28 cellular contexts compared by ENCODE assay signal in the genomic region with DNA sequence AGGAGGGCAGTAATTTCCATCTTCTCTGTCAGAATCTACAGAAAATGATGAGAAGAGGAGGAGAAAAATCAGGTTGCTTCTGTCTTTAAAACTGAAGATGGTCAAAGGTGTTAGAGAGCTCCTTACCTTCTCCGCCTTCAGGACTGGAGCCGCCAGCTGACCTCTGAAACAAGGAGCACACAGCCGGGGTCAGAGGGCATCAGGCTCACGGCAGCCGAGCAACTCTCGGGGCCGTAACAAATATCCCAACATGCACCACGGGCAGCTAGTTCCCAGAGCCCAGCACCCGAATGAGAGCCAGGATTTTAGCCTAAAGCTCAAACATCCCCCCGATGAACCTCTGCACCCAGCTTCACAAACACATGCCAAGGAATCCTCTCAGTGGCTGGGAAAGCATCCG. TPM values are rescaled to one million over a fixed set of nuclear protein-coding genes. Genes with fewer than 3 reads are reported as not detected.
A peak's percentile ranks its signal among the peaks of the same experiment; 100 is the strongest.
DNase-seq lines count a peak whose midpoint lies in the region; ATAC-seq and TF ChIP-seq lines count a peak whose summit lies in the region.
"Had no signal": no experiment of that assay in that cellular context is flagged by ENCODE, and none has a peak within 500 bp of the region (broad histone marks: within the 10 kb centered on the region; RNA-seq: fewer than 3 reads in every experiment).

No MANE protein-coding gene starts in this region.

- H3K27ac Mint-ChIP-seq in nephron progenitor cell = peak overlapping the region; percentile 95
- H3K27ac Mint-ChIP-seq: activated T-helper 2 cell treated with anti-CD3 and anti-CD28 coated beads, Interferon-gamma antibody, Interleukin-2, Interleukin-4, amounts not matched to agents 10 μg/mL and 5 μg/mL and 100 μg/mL, durations not matched to agents 14 hours and 24 hours and 36 hours; memory B cell had no signal

- H3K4me1 Mint-ChIP-seq in nephron progenitor cell = peaks cover 92% of the 10 kb centered on the region

- TF ChIP-seq EP300 in gastroesophageal sphincter (IDR thresholded peaks at IDR 0.05) = no peak

- H3K9me3 Mint-ChIP-seq in nephron progenitor cell = no peaks in the 10 kb centered on the region
- H3K9me3 Mint-ChIP-seq: activated T-helper 2 cell treated with anti-CD3 and anti-CD28 coated beads, Interferon-gamma antibody, Interleukin-2, Interleukin-4, amounts not matched to agents 10 μg/mL and 5 μg/mL and 100 μg/mL, durations not matched to agents 14 hours and 24 hours and 36 hours; CD14-positive monocyte; memory B cell; stimulated activated naive B cell treated with anti-CD40 and anti-IgM and Interleukin-4, amounts not matched to agents 10 μg/mL and 1 μg/mL and 100 μg/mL, for 72 hours had no signal

- H3K27ac ChIP-seq in heart right ventricle = no peak overlapping the region
- peak overlapping the region in 3 of 4 donors; percentile 66 to 79 (median 67) for H3K27ac ChIP-seq in gastroesophageal sphincter
- H3K27ac ChIP-seq: body of pancreas, suprapubic skin, upper lobe of right lung had no signal

- H3K36me3 Mint-ChIP-seq in nephron progenitor cell (ENCODE audit: low read depth) = peaks cover 48% of the 10 kb centered on the region

- no peaks in the 10 kb centered on the region for H3K27me3 Mint-ChIP-seq in nephron progenitor cell (ENCODE audit: low read depth, poor library complexity)
- H3K27me3 Mint-ChIP-seq: memory B cell; stimulated activated naive B cell treated with anti-CD40 and anti-IgM and Interleukin-4, amounts not matched to agents 10 μg/mL and 1 μg/mL and 100 μg/mL, for 72 hours had no signal

- no peak for TF ChIP-seq POLR2A in gastroesophageal sphincter (IDR thresholded peaks at IDR 0.05)

- intact Hi-C loops in Right ventricle myocardium inferior (cut with DNase I) = no loop called here
- intact Hi-C loops in heart right ventricle (cut with DNase I) = no loop called here

- H3K4me3 Mint-ChIP-seq in nephron progenitor cell = peak overlapping the region; percentile 73
- H3K4me3 Mint-ChIP-seq: CD14-positive monocyte; memory B cell; stimulated activated naive B cell treated with anti-CD40 and anti-IgM and Interleukin-4, amounts not matched to agents 10 μg/mL and 1 μg/mL and 100 μg/mL, for 72 hours had no signal

- no peak overlapping the region for H3K4me3 ChIP-seq in heart right ventricle
- H3K4me3 ChIP-seq in gastroesophageal sphincter = no peak overlapping the region
- H3K4me3 ChIP-seq: body of pancreas, MG63, suprapubic skin, upper lobe of right lung had no signal

- peaks cover 4 to 44% (median 22%) of the 10 kb centered on the region in 9 donors for H3K4me1 ChIP-seq in heart right ventricle
- peaks cover 0 to 63% (median 28%) of the 10 kb centered on the region in 3 donors for H3K4me1 ChIP-seq in gastroesophageal sphincter
- H3K4me1 ChIP-seq: suprapubic skin had no signal

- no peaks in the 10 kb centered on the region for H3K27me3 ChIP-seq in heart right ventricle
- H3K27me3 ChIP-seq in gastroesophageal sphincter = no peaks in the 10 kb centered on the region
- H3K27me3 ChIP-seq: body of pancreas, MG63, suprapubic skin, upper lobe of right lung had no signal

- 84 to 89% methylated on average over 11 of the region's 11 CpGs for WGBS in heart right ventricle, 2 donors
- 80% methylated on average over 2 of the region's 11 CpGs; no CpG with 5 or more reads in 1 of the 2 donors for WGBS in gastroesophageal sphincter (ENCODE audit: low coverage in 1 of 2), 2 donors

- DNase-seq in Right ventricle myocardium inferior (ENCODE audit: missing footprints) (peak; percentile 27), heart right ventricle (no peak), nephron progenitor cell (no peak), CD1c-positive myeloid dendritic cell (ENCODE audit: extremely low spot score) (no peak), HuH-7.5 (ENCODE audit: low spot score) (no peak), foreskin melanocyte (no peak), NCI-H2227 (lab: John Stamatoyannopoulos, UW; ENCODE audit: unreplicated experiment) (no peak)
- DNase-seq: activated CD4-positive, alpha-beta T cell treated with anti-CD3 and anti-CD28 coated beads, Interleukin-2, amount 50 U/mL, for 4 hours; activated naive CD4-positive, alpha-beta T cell treated with anti-CD3 and anti-CD28 coated beads, Interleukin-2, amount 50 U/mL, for 16 hours; body of pancreas; hippocampal formation; KG1; MG63; NCI-H2029 treated with DMSO at 0.1 percent for 48 hours; NCI-H2227 treated with DMSO at 0.1 percent for 48 hours; NCI-H526 treated with DMSO at 0.1 percent for 48 hours; NK-92 treated with Interleukin-12 subunit alpha and Interleukin-12 subunit beta, amount 100 ng/mL, for 24 hours; PC-3; SK-N-SH; stimulated activated naive B cell treated with anti-CD40 and anti-IgM and Interleukin-4, amounts not matched to agents 10 μg/mL and 1 μg/mL and 100 μg/mL, for 72 hours; T-helper 2 cell; upper lobe of right lung had no signal

- H3K36me3 ChIP-seq in heart right ventricle (peaks cover 0 to 63% (median 8%) of the 10 kb centered on the region in 9 donors), gastroesophageal sphincter (peaks cover 0 to 49% of the 10 kb centered on the region in 2 donors)

- ATAC-seq in Right ventricle myocardium inferior (no peak), heart right ventricle (no peak), gastroesophageal sphincter (no peak)
- ATAC-seq: activated CD4-positive, CD25-positive, alpha-beta regulatory T cell treated with anti-CD3 and anti-CD28 coated beads, Interleukin-2, amount 50 U/mL, for 24 hours; body of pancreas; PC-3; stimulated activated naive B cell treated with anti-CD40 and anti-IgM and Interleukin-4, amounts not matched to agents 10 μg/mL and 1 μg/mL and 100 μg/mL, for 72 hours; upper lobe of right lung had no signal

- TF ChIP-seq CTCF in heart right ventricle (IDR thresholded peaks at IDR 0.05) = no peak
- TF ChIP-seq CTCF in gastroesophageal sphincter (IDR thresholded peaks at IDR 0.05) = no peak
- no peak for TF ChIP-seq CTCF in nephron progenitor cell (IDR thresholded peaks at IDR 0.05)

- H3K9me3 ChIP-seq in heart right ventricle = no peaks in the 10 kb centered on the region
- no peaks in the 10 kb centered on the region for H3K9me3 ChIP-seq in gastroesophageal sphincter
- H3K9me3 ChIP-seq: body of pancreas, MG63, SK-N-SH, suprapubic skin, upper lobe of right lung had no signal

RNA-seq across cellular contexts. Expression of a gene that starts 27.6 kb away (rescaled TPM):
- 3.8 TPM for total RNA-seq in Right ventricle myocardium inferior
- total RNA-seq in heart right ventricle = 1 to 10 TPM; 1.3 to 4.2 (median 2.8) TPM
- polyA plus RNA-seq in heart right ventricle = 10 to 100 TPM in 1 of 2 donors, 1 to 10 TPM in 1; 3.2 to 14.1 TPM
- 10 to 100 TPM in 3 of 4 donors, 1 to 10 TPM in 1; 10.0 to 19.6 (median 15.2) TPM for total RNA-seq in gastroesophageal sphincter

RNA-seq across cellular contexts. Expression of a gene that starts 36.3 kb away (rescaled TPM):
- total RNA-seq in Right ventricle myocardium inferior = 65.6 TPM
- 10 to 100 TPM; 51.4 to 76.1 (median 63.3) TPM for total RNA-seq in heart right ventricle
- 10 to 100 TPM; 29.5 to 45.2 TPM for polyA plus RNA-seq in heart right ventricle
- total RNA-seq in gastroesophageal sphincter = 100 to 1,000 TPM in 2 of 4 donors, 10 to 100 TPM in 2; 87.0 to 125 (median 104) TPM

RNA-seq across cellular contexts. Expression of a gene that starts 37.0 kb away (rescaled TPM):
- total RNA-seq in Right ventricle myocardium inferior (1.6 TPM), heart right ventricle (1 to 10 TPM; 1.3 to 3.9 (median 2.5) TPM), gastroesophageal sphincter (1 to 10 TPM; 5.0 to 9.3 (median 8.0) TPM)
- 1 to 10 TPM; 1.4 to 5.8 TPM for polyA plus RNA-seq in heart right ventricle

RNA-seq across cellular contexts. Expression of a gene that starts 38.1 kb away (rescaled TPM):
- 571 TPM for total RNA-seq in Right ventricle myocardium inferior
- total RNA-seq in heart right ventricle = 100 to 1,000 TPM; 451 to 574 (median 513) TPM
- 1,000 to 10,000 TPM in 1 of 2 donors, 100 to 1,000 TPM in 1; 760 to 1,143 TPM for polyA plus RNA-seq in heart right ventricle
- 100 to 1,000 TPM; 244 to 299 (median 265) TPM for total RNA-seq in gastroesophageal sphincter

Comparison
In these comparisons a context has a peak if more than half of its experiments do, and no peak if none do; other contexts are left out.
1. H3K27ac ChIP-seq: peak in gastroesophageal sphincter (3 of 4); none in heart right ventricle (0 of 10).